In the genomic region with DNA sequence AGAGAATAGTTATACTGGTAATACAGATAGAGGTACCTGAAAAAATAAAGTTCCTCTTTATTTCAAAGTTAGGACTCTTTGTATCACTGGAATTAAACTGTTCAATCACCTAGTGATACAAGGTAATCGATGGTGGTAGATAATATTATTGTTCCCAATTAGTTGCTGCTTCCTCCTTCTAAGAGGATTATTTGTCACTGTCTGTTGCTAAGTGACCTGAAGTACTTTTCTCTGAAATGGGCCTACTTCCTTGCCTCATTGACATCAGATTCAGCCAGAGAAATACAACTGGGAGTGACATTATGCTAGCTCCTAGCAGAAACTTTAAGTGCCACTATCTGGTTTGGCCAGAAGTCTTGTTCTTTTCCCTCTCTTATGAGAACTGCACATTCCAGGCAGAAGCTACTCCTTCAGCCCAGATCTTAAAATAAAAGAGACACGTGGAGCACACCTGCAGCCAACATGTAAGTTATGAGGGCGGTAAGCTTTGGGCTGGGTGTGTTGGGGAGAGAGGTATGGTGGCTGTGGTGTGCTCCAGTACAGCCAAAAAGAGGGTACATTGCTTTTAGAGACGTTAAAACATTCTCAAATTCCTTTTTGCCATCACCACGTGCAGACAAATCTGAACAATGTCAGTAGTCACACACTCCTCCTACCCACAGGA, we compare ENCODE assay signal across 1 cellular context.
TF ChIP-seq lines count a peak whose summit lies in the region.

No MANE protein-coding gene starts in this region.

TF ChIP-seq in K562, 482 proteins besides CTCF, POLR2A, EP300 and RAD21 (continued from another document):
- TF ChIP-seq, protein P1, sequence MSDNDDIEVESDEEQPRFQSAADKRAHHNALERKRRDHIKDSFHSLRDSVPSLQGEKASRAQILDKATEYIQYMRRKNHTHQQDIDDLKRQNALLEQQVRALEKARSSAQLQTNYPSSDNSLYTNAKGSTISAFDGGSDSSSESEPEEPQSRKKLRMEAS (CRISPR knock-in tag; IDR thresholded peaks at IDR 0.05), result peak; percentile 31; the same call in 1 of the 2 replicates
- TF ChIP-seq, protein P2, sequence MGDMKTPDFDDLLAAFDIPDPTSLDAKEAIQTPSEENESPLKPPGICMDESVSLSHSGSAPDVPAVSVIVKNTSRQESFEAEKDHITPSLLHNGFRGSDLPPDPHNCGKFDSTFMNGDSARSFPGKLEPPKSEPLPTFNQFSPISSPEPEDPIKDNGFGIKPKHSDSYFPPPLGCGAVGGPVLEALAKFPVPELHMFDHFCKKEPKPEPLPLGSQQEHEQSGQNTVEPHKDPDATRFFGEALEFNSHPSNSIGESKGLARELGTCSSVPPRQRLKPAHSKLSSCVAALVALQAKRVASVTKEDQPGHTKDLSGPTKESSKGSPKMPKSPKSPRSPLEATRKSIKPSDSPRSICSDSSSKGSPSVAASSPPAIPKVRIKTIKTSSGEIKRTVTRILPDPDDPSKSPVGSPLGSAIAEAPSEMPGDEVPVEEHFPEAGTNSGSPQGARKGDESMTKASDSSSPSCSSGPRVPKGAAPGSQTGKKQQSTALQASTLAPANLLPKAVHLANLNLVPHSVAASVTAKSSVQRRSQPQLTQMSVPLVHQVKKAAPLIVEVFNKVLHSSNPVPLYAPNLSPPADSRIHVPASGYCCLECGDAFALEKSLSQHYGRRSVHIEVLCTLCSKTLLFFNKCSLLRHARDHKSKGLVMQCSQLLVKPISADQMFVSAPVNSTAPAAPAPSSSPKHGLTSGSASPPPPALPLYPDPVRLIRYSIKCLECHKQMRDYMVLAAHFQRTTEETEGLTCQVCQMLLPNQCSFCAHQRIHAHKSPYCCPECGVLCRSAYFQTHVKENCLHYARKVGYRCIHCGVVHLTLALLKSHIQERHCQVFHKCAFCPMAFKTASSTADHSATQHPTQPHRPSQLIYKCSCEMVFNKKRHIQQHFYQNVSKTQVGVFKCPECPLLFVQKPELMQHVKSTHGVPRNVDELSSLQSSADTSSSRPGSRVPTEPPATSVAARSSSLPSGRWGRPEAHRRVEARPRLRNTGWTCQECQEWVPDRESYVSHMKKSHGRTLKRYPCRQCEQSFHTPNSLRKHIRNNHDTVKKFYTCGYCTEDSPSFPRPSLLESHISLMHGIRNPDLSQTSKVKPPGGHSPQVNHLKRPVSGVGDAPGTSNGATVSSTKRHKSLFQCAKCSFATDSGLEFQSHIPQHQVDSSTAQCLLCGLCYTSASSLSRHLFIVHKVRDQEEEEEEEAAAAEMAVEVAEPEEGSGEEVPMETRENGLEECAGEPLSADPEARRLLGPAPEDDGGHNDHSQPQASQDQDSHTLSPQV (IDR thresholded peaks at IDR 0.05), result 0 out of 2 replicates have a peak, but pooled peaks have one; percentile 56
- TF ChIP-seq TCF3 (CRISPR knock-in tag; IDR thresholded peaks at IDR 0.05) (peak; percentile 47), TAL1 (IDR thresholded peaks at IDR 0.05) (no peak), KLF13 (tag; IDR thresholded peaks at IDR 0.05; ENCODE audit: borderline replicate concordance, low read depth) (no peak), EP400 (IDR thresholded peaks at IDR 0.05) (peak; percentile 56; the same call in 1 of the 2 replicates), DDX20 (tag; IDR thresholded peaks at IDR 0.05; ENCODE audit: low read depth) (no peak), SMAD4 (CRISPR knock-in tag; conservative IDR thresholded peaks at IDR 0.05) (peak; percentile 34; the same call in 1 of the 2 replicates), RFX1 (IDR thresholded peaks at IDR 0.05) (peak; percentile 77), HLTF (IDR thresholded peaks at IDR 0.05) (no peak), TEAD4 (IDR thresholded peaks at IDR 0.05; ENCODE audit: low read length) (peak; percentile 44; the same call in 1 of the 2 replicates), TEAD4 (CRISPR knock-in tag; IDR thresholded peaks at IDR 0.05; ENCODE audit: borderline replicate concordance) (no peak), ETV6 (IDR thresholded peaks at IDR 0.05; ENCODE audit: borderline replicate concordance in 1 of 2, low read depth in 2 of 2, low read length in 1 of 2) (no peak), ETV6 (CRISPR knock-in tag; IDR thresholded peaks at IDR 0.05; ENCODE audit: borderline replicate concordance) (no peak), TEAD1 (CRISPR knock-in tag; IDR thresholded peaks at IDR 0.05) (peak in 1 of 2 experiments; percentile 51; a peak in 1 of 4 replicates)
- TF ChIP-seq, protein P3, sequence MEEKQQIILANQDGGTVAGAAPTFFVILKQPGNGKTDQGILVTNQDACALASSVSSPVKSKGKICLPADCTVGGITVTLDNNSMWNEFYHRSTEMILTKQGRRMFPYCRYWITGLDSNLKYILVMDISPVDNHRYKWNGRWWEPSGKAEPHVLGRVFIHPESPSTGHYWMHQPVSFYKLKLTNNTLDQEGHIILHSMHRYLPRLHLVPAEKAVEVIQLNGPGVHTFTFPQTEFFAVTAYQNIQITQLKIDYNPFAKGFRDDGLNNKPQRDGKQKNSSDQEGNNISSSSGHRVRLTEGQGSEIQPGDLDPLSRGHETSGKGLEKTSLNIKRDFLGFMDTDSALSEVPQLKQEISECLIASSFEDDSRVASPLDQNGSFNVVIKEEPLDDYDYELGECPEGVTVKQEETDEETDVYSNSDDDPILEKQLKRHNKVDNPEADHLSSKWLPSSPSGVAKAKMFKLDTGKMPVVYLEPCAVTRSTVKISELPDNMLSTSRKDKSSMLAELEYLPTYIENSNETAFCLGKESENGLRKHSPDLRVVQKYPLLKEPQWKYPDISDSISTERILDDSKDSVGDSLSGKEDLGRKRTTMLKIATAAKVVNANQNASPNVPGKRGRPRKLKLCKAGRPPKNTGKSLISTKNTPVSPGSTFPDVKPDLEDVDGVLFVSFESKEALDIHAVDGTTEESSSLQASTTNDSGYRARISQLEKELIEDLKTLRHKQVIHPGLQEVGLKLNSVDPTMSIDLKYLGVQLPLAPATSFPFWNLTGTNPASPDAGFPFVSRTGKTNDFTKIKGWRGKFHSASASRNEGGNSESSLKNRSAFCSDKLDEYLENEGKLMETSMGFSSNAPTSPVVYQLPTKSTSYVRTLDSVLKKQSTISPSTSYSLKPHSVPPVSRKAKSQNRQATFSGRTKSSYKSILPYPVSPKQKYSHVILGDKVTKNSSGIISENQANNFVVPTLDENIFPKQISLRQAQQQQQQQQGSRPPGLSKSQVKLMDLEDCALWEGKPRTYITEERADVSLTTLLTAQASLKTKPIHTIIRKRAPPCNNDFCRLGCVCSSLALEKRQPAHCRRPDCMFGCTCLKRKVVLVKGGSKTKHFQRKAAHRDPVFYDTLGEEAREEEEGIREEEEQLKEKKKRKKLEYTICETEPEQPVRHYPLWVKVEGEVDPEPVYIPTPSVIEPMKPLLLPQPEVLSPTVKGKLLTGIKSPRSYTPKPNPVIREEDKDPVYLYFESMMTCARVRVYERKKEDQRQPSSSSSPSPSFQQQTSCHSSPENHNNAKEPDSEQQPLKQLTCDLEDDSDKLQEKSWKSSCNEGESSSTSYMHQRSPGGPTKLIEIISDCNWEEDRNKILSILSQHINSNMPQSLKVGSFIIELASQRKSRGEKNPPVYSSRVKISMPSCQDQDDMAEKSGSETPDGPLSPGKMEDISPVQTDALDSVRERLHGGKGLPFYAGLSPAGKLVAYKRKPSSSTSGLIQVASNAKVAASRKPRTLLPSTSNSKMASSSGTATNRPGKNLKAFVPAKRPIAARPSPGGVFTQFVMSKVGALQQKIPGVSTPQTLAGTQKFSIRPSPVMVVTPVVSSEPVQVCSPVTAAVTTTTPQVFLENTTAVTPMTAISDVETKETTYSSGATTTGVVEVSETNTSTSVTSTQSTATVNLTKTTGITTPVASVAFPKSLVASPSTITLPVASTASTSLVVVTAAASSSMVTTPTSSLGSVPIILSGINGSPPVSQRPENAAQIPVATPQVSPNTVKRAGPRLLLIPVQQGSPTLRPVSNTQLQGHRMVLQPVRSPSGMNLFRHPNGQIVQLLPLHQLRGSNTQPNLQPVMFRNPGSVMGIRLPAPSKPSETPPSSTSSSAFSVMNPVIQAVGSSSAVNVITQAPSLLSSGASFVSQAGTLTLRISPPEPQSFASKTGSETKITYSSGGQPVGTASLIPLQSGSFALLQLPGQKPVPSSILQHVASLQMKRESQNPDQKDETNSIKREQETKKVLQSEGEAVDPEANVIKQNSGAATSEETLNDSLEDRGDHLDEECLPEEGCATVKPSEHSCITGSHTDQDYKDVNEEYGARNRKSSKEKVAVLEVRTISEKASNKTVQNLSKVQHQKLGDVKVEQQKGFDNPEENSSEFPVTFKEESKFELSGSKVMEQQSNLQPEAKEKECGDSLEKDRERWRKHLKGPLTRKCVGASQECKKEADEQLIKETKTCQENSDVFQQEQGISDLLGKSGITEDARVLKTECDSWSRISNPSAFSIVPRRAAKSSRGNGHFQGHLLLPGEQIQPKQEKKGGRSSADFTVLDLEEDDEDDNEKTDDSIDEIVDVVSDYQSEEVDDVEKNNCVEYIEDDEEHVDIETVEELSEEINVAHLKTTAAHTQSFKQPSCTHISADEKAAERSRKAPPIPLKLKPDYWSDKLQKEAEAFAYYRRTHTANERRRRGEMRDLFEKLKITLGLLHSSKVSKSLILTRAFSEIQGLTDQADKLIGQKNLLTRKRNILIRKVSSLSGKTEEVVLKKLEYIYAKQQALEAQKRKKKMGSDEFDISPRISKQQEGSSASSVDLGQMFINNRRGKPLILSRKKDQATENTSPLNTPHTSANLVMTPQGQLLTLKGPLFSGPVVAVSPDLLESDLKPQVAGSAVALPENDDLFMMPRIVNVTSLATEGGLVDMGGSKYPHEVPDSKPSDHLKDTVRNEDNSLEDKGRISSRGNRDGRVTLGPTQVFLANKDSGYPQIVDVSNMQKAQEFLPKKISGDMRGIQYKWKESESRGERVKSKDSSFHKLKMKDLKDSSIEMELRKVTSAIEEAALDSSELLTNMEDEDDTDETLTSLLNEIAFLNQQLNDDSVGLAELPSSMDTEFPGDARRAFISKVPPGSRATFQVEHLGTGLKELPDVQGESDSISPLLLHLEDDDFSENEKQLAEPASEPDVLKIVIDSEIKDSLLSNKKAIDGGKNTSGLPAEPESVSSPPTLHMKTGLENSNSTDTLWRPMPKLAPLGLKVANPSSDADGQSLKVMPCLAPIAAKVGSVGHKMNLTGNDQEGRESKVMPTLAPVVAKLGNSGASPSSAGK (IDR thresholded peaks at IDR 0.05), result peak; percentile 43; the same call in 1 of the 2 replicates
- TF ChIP-seq, protein P4, sequence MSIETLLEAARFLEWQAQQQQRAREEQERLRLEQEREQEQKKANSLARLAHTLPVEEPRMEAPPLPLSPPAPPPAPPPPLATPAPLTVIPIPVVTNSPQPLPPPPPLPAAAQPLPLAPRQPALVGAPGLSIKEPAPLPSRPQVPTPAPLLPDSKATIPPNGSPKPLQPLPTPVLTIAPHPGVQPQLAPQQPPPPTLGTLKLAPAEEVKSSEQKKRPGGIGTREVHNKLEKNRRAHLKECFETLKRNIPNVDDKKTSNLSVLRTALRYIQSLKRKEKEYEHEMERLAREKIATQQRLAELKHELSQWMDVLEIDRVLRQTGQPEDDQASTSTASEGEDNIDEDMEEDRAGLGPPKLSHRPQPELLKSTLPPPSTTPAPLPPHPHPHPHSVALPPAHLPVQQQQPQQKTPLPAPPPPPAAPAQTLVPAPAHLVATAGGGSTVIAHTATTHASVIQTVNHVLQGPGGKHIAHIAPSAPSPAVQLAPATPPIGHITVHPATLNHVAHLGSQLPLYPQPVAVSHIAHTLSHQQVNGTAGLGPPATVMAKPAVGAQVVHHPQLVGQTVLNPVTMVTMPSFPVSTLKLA (conservative IDR thresholded peaks at IDR 0.05), result peak in 1 of 2 experiments; percentile 35; a peak in 1 of 4 replicates
- TF ChIP-seq, protein P5, sequence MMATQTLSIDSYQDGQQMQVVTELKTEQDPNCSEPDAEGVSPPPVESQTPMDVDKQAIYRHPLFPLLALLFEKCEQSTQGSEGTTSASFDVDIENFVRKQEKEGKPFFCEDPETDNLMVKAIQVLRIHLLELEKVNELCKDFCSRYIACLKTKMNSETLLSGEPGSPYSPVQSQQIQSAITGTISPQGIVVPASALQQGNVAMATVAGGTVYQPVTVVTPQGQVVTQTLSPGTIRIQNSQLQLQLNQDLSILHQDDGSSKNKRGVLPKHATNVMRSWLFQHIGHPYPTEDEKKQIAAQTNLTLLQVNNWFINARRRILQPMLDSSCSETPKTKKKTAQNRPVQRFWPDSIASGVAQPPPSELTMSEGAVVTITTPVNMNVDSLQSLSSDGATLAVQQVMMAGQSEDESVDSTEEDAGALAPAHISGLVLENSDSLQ (IDR thresholded peaks at IDR 0.05), result peak; percentile 92
